Comparison of ENCODE assay signal across 19 cellular contexts in genomic region chr7:44113764-44114354, GRCh38. TPM values are rescaled to one million over a fixed set of nuclear protein-coding genes. Genes with fewer than 3 reads are reported as not detected.
DNase-seq lines count a peak whose midpoint lies in the region; FAIRE-seq and TF ChIP-seq lines count a peak whose summit lies in the region.
"Had no signal": no experiment of that assay in that cellular context is flagged by ENCODE, and none has a peak within 500 bp of the region (broad histone marks: within the 10 kb centered on the region; RNA-seq: fewer than 3 reads in every experiment).

No MANE protein-coding gene starts in this region.

- POLR2A ChIA-PET in H1 (lab: Charles Lee; ENCODE audit: partially characterized antibody): interaction anchor here (0.8 to 3.4 kb wide), 6 partner anchors 9 to 68 kb away, joined by 3 to 13 read pairs (median 3); partner anchors contain the start of gene AEBP1

- DNase-seq in H7 (no peak), H1 (ENCODE audit: low read depth in 1 of 2, low spot score in 2 of 2) (no peak), DMS114 treated with DMSO at 0.1 percent for 48 hours (lab: John Stamatoyannopoulos, UW; ENCODE audit: unreplicated experiment) (no peak)
- DNase-seq in activated CD4-positive, alpha-beta T cell treated with anti-CD3 and anti-CD28 coated beads for 4 hours: no peak
- DNase-seq: activated CD8-positive, alpha-beta memory T cell treated with anti-CD3 and anti-CD28 coated beads, Interleukin-2, amount 10 ng/mL, durations not matched to agents 7 days and 5 days; activated naive CD4-positive, alpha-beta T cell treated with anti-CD3 and anti-CD28 coated beads, Interleukin-2, amount 10 ng/mL, durations not matched to agents 7 days and 5 days; effector CD8-positive, alpha-beta T cell; lower lobe of right lung; MM.1S; natural killer cell; NCI-H2029 treated with DMSO at 0.1 percent for 48 hours; NCI-H526 treated with DMSO at 0.1 percent for 48 hours; stimulated activated CD4-positive, alpha-beta T cell treated with anti-CD3 and anti-CD28 coated beads, Interleukin-2, amount 100 ng/mL, for 24 hours; stimulated activated CD8-positive, alpha-beta memory T cell treated with anti-CD3 and anti-CD28 coated beads, Interleukin-4, amount 100 ng/mL, for 48 hours; SW 1271; WERI-Rb-1 had no signal

- TF ChIP-seq CTCF in H1 (IDR thresholded peaks at IDR 0.05; ENCODE audit: control extremely low read depth in 1 of 3, insufficient read depth in 1 of 3, low read depth in 1 of 3, low read length in 3 of 3): no peak

- no peak for TF ChIP-seq EP300 in H1 (IDR thresholded peaks at IDR 0.05; ENCODE audit: borderline replicate concordance in 1 of 2, low read depth in 2 of 2, low read length in 2 of 2)

- H2BK5ac ChIP-seq in H1 (ENCODE audit: low read depth, low read length): no peak overlapping the region

- no peak overlapping the region for H2BK120ac ChIP-seq in H1 (replicated peaks; ENCODE audit: low read depth, low read length)

- no peak overlapping the region for H3K4me2 ChIP-seq in H1 (ENCODE audit: insufficient read depth in 1 of 2, low read depth in 2 of 2, low read length in 2 of 2)

- TF ChIP-seq POLR2A in H1 (IDR thresholded peaks at IDR 0.05; ENCODE audit: control extremely low read depth in 1 of 2, low read depth in 2 of 2, low read length in 2 of 2): no peak

- H3K4ac ChIP-seq in H1 (replicated peaks; ENCODE audit: insufficient read length, low read depth, low read length): no peak overlapping the region

- H2BK15ac ChIP-seq in H1 (ENCODE audit: low read length): no peak overlapping the region

- CTCF ChIA-PET in H1 (lab: Charles Lee; ENCODE audit: partially characterized antibody): interaction anchor here (1.3 to 1.8 kb wide), 2 partner anchors 9 to 18 kb away, joined by 3 to 4 read pairs; partner anchors contain the start of gene POLD2

- H3K9me3 ChIP-seq in H1 (ENCODE audit: insufficient read depth in 2 of 2, low read depth in 1 of 2, low read length in 1 of 2): no peaks in the 10 kb centered on the region
- H3K9me3 ChIP-seq: breast epithelium, lower lobe of right lung had no signal

- FAIRE-seq in H1 (lab: Jason Lieb, UNC): no peak
- FAIRE-seq: HTR-8/SVneo had no signal

- no peak overlapping the region for H2BK20ac ChIP-seq in H1 (ENCODE audit: low read length)

- no peak overlapping the region for H2BK12ac ChIP-seq in H1 (ENCODE audit: low read depth, low read length)

- no peak overlapping the region for H4K8ac ChIP-seq in H1 (ENCODE audit: extremely low read depth, insufficient read depth, low read length)

- H2AK5ac ChIP-seq in H1 (ENCODE audit: low read depth, low read length): no peak overlapping the region

- H4K20me1 ChIP-seq in H1 (replicated peaks in 1 of 2; ENCODE audit: control insufficient read depth in 1 of 2, insufficient read depth in 2 of 2, low read length in 2 of 2): peaks cover 0 to 11% of the 10 kb centered on the region in 2 experiments

- no peaks in the 10 kb centered on the region for H3K79me1 ChIP-seq in H1 (ENCODE audit: low read depth, low read length)

- TF ChIP-seq RAD21 in H1 (IDR thresholded peaks at IDR 0.05 in 1 of 2, conservative IDR thresholded peaks at IDR 0.05 in 1 of 2; ENCODE audit: low read depth in 2 of 2, low read length in 2 of 2): no peak

- H3K27me3 ChIP-seq in H7 (ENCODE audit: control insufficient read depth, insufficient read depth, low read length) (no peaks in the 10 kb centered on the region), H1 (replicated peaks in 1 of 4; ENCODE audit: control insufficient read depth in 3 of 4, extremely low read depth in 1 of 4, insufficient read depth in 3 of 4, low read length in 3 of 4) (no peaks in the 10 kb centered on the region)
- H3K27me3 ChIP-seq: breast epithelium had no signal

- 92% methylated on average over 20 of the region's 24 CpGs; no CpG with 5 or more reads in 1 of the 2 experiments for WGBS in H1 (ENCODE audit: extremely low coverage in 1 of 2, insufficient coverage in 1 of 2, insufficient read length in 1 of 2, insufficient replicate concordance in 2 of 2, low coverage in 1 of 2, low lambda C conversion rate in 2 of 2, missing lambda C conversion rate in 1 of 2), 2 experiments

- no peak overlapping the region for H2AFZ ChIP-seq in H1 (ENCODE audit: low read length)

- no peak overlapping the region for H3K27ac ChIP-seq in H1 (ENCODE audit: low read depth, low read length)
- H3K27ac ChIP-seq: breast epithelium, lower lobe of right lung, WERI-Rb-1 had no signal

- H3K14ac ChIP-seq in H1 (ENCODE audit: insufficient read length): no peak overlapping the region

- no peaks in the 10 kb centered on the region for H3K79me2 ChIP-seq in H1 (ENCODE audit: control insufficient read depth in 1 of 2, insufficient read depth in 2 of 2, low read length in 2 of 2)

- no peaks in the 10 kb centered on the region for H3K23me2 ChIP-seq in H1 (ENCODE audit: low read depth, low read length)

- H3K36me3 ChIP-seq in H7 (replicated peaks; ENCODE audit: control insufficient read depth, insufficient read depth, low read length): peaks cover 20% of the 10 kb centered on the region
- peaks cover 9 to 40% (median 24%) of the 10 kb centered on the region in 4 experiments; a peak in 6 of 8 replicates for H3K36me3 ChIP-seq in H1 (ENCODE audit: control insufficient read depth in 2 of 4, insufficient read depth in 4 of 4, low read length in 3 of 4)
- H3K36me3 ChIP-seq: breast epithelium had no signal

- no peak overlapping the region for H3K56ac ChIP-seq in H1 (replicated peaks; ENCODE audit: insufficient read length, low read depth, low read length)

- no peak overlapping the region for H4K91ac ChIP-seq in H1 (replicated peaks; ENCODE audit: insufficient read length, low read length)

- H3K4me3 ChIP-seq in H7 (ENCODE audit: insufficient read depth, low read depth, low read length) (peak overlapping the region; percentile 23; the same call in 1 of the 2 replicates), H1 (ENCODE audit: extremely low read depth in 1 of 4, insufficient read depth in 2 of 4, low read depth in 3 of 4, low read length in 4 of 4) (no peak overlapping the region)
- H3K4me3 ChIP-seq: breast epithelium, lower lobe of right lung had no signal

- no peak overlapping the region for H3K23ac ChIP-seq in H1 (ENCODE audit: insufficient read length)

- H3K9ac ChIP-seq in H1 (replicated peaks in 1 of 4; ENCODE audit: extremely low read depth in 1 of 4, low read depth in 3 of 4, low read length in 3 of 4): no peak overlapping the region

- H4K5ac ChIP-seq in H1 (ENCODE audit: insufficient read length, low read depth, low read length): no peak overlapping the region

- peaks cover 0 to 2% (median 0%) of the 10 kb centered on the region in 4 experiments; a peak in 1 of 7 replicates for H3K4me1 ChIP-seq in H1 (replicated peaks in 1 of 4; ENCODE audit: control insufficient read depth in 3 of 4, insufficient read depth in 4 of 4, low read length in 3 of 4)
- H3K4me1 ChIP-seq: breast epithelium, lower lobe of right lung had no signal

- H3K18ac ChIP-seq in H1 (ENCODE audit: extremely low read depth, low read length): no peak overlapping the region

RNA-seq across cellular contexts. Expression of gene POLD2, which starts 9.5 kb away (rescaled TPM):
- total RNA-seq in H7 (2014; rRNA removed; shearing (Covaris generic)): 134 and 136 TPM in 2 replicates
- 148 TPM in 2 replicates for total RNA-seq in H1 (2021; fragmentation: NEBNext Ultra II Directional; extraction: Animal tissue kit (Norgen Biotek cat#: 25700))
- polyA plus RNA-seq in H1 (2011; rRNA removed): 214 and 289 TPM in 2 replicates
- 206 TPM for polyA plus RNA-seq in H1 (2011; cell fraction: cytosol; rRNA removed)
- 348 TPM for polyA plus RNA-seq in H1 (2011; cell fraction: nucleus; rRNA removed)
- 147 to 186 TPM (median 179 TPM) in 4 replicates for polyA plus RNA-seq in H1 (2012, experiment 1 of 2)
- polyA plus RNA-seq in H1 (2012, experiment 2 of 2): 203 TPM
- polyA plus RNA-seq in H1 (2013, experiment 1 of 2): 97.2 TPM
- 100 TPM for polyA plus RNA-seq in H1 (2013, experiment 2 of 2)
- 98.1 and 115 TPM in 2 replicates for polyA minus RNA-seq in H1 (2011; rRNA and poly(A)+ RNA removed)
- polyA minus RNA-seq in H1 (2011; cell fraction: cytosol; rRNA and poly(A)+ RNA removed): 58.5 TPM
- 88.3 TPM for polyA minus RNA-seq in H1 (2011; cell fraction: nucleus; rRNA and poly(A)+ RNA removed)

RNA-seq across cellular contexts. Expression of gene AEBP1, which starts 9.7 kb away (rescaled TPM):
- 12.9 and 15.8 TPM in 2 replicates for total RNA-seq in H7 (2014; rRNA removed; shearing (Covaris generic))
- total RNA-seq in H1 (2021; fragmentation: NEBNext Ultra II Directional; extraction: Animal tissue kit (Norgen Biotek cat#: 25700)): 39.4 and 41.2 TPM in 2 replicates
- 10.4 and 18.4 TPM in 2 replicates for polyA plus RNA-seq in H1 (2011; rRNA removed)
- polyA plus RNA-seq in H1 (2011; cell fraction: cytosol; rRNA removed): 9.4 TPM
- 49.1 TPM for polyA plus RNA-seq in H1 (2011; cell fraction: nucleus; rRNA removed)
- polyA plus RNA-seq in H1 (2012, experiment 1 of 2): 29.7 to 44.2 TPM (median 41.7 TPM) in 4 replicates
- polyA plus RNA-seq in H1 (2012, experiment 2 of 2): 26.9 TPM
- 44.5 TPM for polyA plus RNA-seq in H1 (2013, experiment 1 of 2)
- polyA plus RNA-seq in H1 (2013, experiment 2 of 2): 41.1 TPM
- 8.0 and 10.4 TPM in 2 replicates for polyA minus RNA-seq in H1 (2011; rRNA and poly(A)+ RNA removed)
- 16.9 TPM for polyA minus RNA-seq in H1 (2011; cell fraction: cytosol; rRNA and poly(A)+ RNA removed)
- 15.4 TPM for polyA minus RNA-seq in H1 (2011; cell fraction: nucleus; rRNA and poly(A)+ RNA removed)

RNA-seq across cellular contexts. Expression of gene MYL7, which starts 27.3 kb away (rescaled TPM):
- 1.4 and 4.7 TPM in 2 replicates for total RNA-seq in H7 (2014; rRNA removed; shearing (Covaris generic))
- 3.3 and 3.6 TPM in 2 replicates for total RNA-seq in H1 (2021; fragmentation: NEBNext Ultra II Directional; extraction: Animal tissue kit (Norgen Biotek cat#: 25700))
- polyA plus RNA-seq in H1 (2011; rRNA removed): 1.4 and 3.4 TPM in 2 replicates
- 1.8 TPM for polyA plus RNA-seq in H1 (2011; cell fraction: cytosol; rRNA removed)
- 3.0 TPM for polyA plus RNA-seq in H1 (2011; cell fraction: nucleus; rRNA removed)
- polyA plus RNA-seq in H1 (2012, experiment 1 of 2): 2.1 to 4.1 TPM (median 2.5 TPM) in 4 replicates
- polyA plus RNA-seq in H1 (2012, experiment 2 of 2): 8.2 TPM
- polyA plus RNA-seq in H1 (2013, experiment 1 of 2): 1.8 TPM
- 2.9 TPM for polyA plus RNA-seq in H1 (2013, experiment 2 of 2)
- 2.1 and 3.8 TPM in 2 replicates for polyA minus RNA-seq in H1 (2011; rRNA and poly(A)+ RNA removed)
- polyA minus RNA-seq in H1 (2011; cell fraction: cytosol; rRNA and poly(A)+ RNA removed): not detected
- polyA minus RNA-seq in H1 (2011; cell fraction: nucleus; rRNA and poly(A)+ RNA removed): not detected
- total RNA-seq: activated CD8-positive, alpha-beta memory T cell treated with anti-CD3 and anti-CD28 coated beads, Interleukin-2, amount 10 ng/mL, durations not matched to agents 7 days and 5 days; natural killer cell; renal cortical epithelial cell had no signal

RNA-seq across cellular contexts. Expression of gene POLM, which starts 31.5 kb away (rescaled TPM):
- total RNA-seq in H7 (2014; rRNA removed; shearing (Covaris generic)): 16.9 and 17.0 TPM in 2 replicates
- total RNA-seq in H1 (2021; fragmentation: NEBNext Ultra II Directional; extraction: Animal tissue kit (Norgen Biotek cat#: 25700)): 14.5 and 14.9 TPM in 2 replicates
- 12.0 and 20.4 TPM in 2 replicates for polyA plus RNA-seq in H1 (2011; rRNA removed)
- 13.0 TPM for polyA plus RNA-seq in H1 (2011; cell fraction: cytosol; rRNA removed)
- 36.8 TPM for polyA plus RNA-seq in H1 (2011; cell fraction: nucleus; rRNA removed)
- 10.1 to 15.2 TPM (median 13.5 TPM) in 4 replicates for polyA plus RNA-seq in H1 (2012, experiment 1 of 2)
- 12.7 TPM for polyA plus RNA-seq in H1 (2012, experiment 2 of 2)
- polyA plus RNA-seq in H1 (2013, experiment 1 of 2): 12.6 TPM
- 10.2 TPM for polyA plus RNA-seq in H1 (2013, experiment 2 of 2)
- polyA minus RNA-seq in H1 (2011; rRNA and poly(A)+ RNA removed): 9.6 TPM in 2 replicates
- 11.3 TPM for polyA minus RNA-seq in H1 (2011; cell fraction: cytosol; rRNA and poly(A)+ RNA removed)
- polyA minus RNA-seq in H1 (2011; cell fraction: nucleus; rRNA and poly(A)+ RNA removed): 19.8 TPM

RNA-seq across cellular contexts. Expression of gene PGAM2, which starts 48.5 kb away (rescaled TPM):
- 2.7 and 4.5 TPM in 2 replicates for total RNA-seq in H7 (2014; rRNA removed; shearing (Covaris generic))
- total RNA-seq in H1 (2021; fragmentation: NEBNext Ultra II Directional; extraction: Animal tissue kit (Norgen Biotek cat#: 25700)): 1.4 and 2.1 TPM in 2 replicates
- polyA plus RNA-seq in H1 (2011; rRNA removed): 2.9 and 4.3 TPM in 2 replicates
- polyA plus RNA-seq in H1 (2011; cell fraction: cytosol; rRNA removed): 4.5 TPM
- polyA plus RNA-seq in H1 (2011; cell fraction: nucleus; rRNA removed): 3.5 TPM
- 0.94 to 2.6 TPM (median 2.2 TPM) in 4 replicates for polyA plus RNA-seq in H1 (2012, experiment 1 of 2)
- 1.3 TPM for polyA plus RNA-seq in H1 (2012, experiment 2 of 2)
- 0.97 TPM for polyA plus RNA-seq in H1 (2013, experiment 1 of 2)
- 0.90 TPM for polyA plus RNA-seq in H1 (2013, experiment 2 of 2)
- polyA minus RNA-seq in H1 (2011; rRNA and poly(A)+ RNA removed): 0.88 and 1.6 TPM in 2 replicates
- not detected for polyA minus RNA-seq in H1 (2011; cell fraction: cytosol; rRNA and poly(A)+ RNA removed)
- polyA minus RNA-seq in H1 (2011; cell fraction: nucleus; rRNA and poly(A)+ RNA removed): 0.80 TPM
